14 cellular contexts compared by ENCODE assay signal in genomic region chr14:93137864-93138263, GRCh38. TPM values are rescaled to one million over a fixed set of nuclear protein-coding genes. Genes with fewer than 3 reads are reported as not detected.
A peak's percentile ranks its signal among the peaks of the same experiment; 100 is the strongest.
DNase-seq lines count a peak whose midpoint lies in the region; ATAC-seq, FAIRE-seq and TF ChIP-seq lines count a peak whose summit lies in the region.
"Had no signal": no experiment of that assay in that cellular context is flagged by ENCODE, and none has a peak within 500 bp of the region (broad histone marks: within the 10 kb centered on the region; RNA-seq: fewer than 3 reads in every experiment).

No MANE protein-coding gene starts in this region.

- H3K4me1 ChIP-seq in HepG2 (ENCODE audit: insufficient read depth, low read length) = peaks cover 48% of the 10 kb centered on the region
- no peaks in the 10 kb centered on the region for H3K4me1 ChIP-seq in gastrocnemius medialis

- ATAC-seq in HepG2 (peak; percentile 75), HG03571 (IDR thresholded peaks at IDR 0.05; ENCODE audit: unreplicated experiment) (no peak), gastrocnemius medialis (no peak), HG03521 (IDR thresholded peaks at IDR 0.05; ENCODE audit: unreplicated experiment) (no peak), HG03045 (IDR thresholded peaks at IDR 0.05; ENCODE audit: unreplicated experiment) (no peak)
- ATAC-seq: HCT116 had no signal

- H3K4me3 ChIP-seq in HepG2 (replicated peaks in 1 of 3; ENCODE audit: insufficient read depth in 1 of 3, low read depth in 2 of 3, low read length in 3 of 3) = no peak overlapping the region; a peak in 1 of 6 replicates
- no peak overlapping the region for H3K4me3 ChIP-seq in gastrocnemius medialis
- H3K4me3 ChIP-seq: BLaER1 treated with 17β-estradiol and CSF1 and Interleukin-3, amounts not matched to agents 10 nM and 100 nM had no signal

- in situ Hi-C loops in HepG2 (cut with HindIII; ENCODE audit: extremely low pct_ligation_motif_present, low pct_unique_long_range_greater_than_20kb) (loop anchor here (5.0 kb wide), 1 partner anchor 186 kb away; no protein-coding TSS in a partner anchor), gastrocnemius medialis (cut with MboI; ENCODE audit: low sequenced_read_pairs in 4 of 4) (loop anchor here in 3 of 4 donors (5.0 to 10.0 kb wide), 2 partner anchors 183 to 186 kb away; no protein-coding TSS in a partner anchor)

- H3K36me3 ChIP-seq in HepG2 (replicated peaks in 1 of 2; ENCODE audit: control insufficient read depth in 1 of 2, insufficient read depth in 2 of 2, low read length in 2 of 2) (no peaks in the 10 kb centered on the region), gastrocnemius medialis (no peaks in the 10 kb centered on the region)
- H3K36me3 ChIP-seq: BLaER1 treated with 17β-estradiol and CSF1 and Interleukin-3, amounts not matched to agents 10 nM and 100 nM had no signal

- peak; percentile 35; the same call in 1 of the 2 replicates for TF ChIP-seq CTCF in HepG2 (CRISPR knock-in tag; IDR thresholded peaks at IDR 0.05)
- no peak for TF ChIP-seq CTCF in gastrocnemius medialis (IDR thresholded peaks at IDR 0.05 in 4 of 5, conservative IDR thresholded peaks at IDR 0.05 in 1 of 5)

- DNase-seq in DMS153 (lab: John Stamatoyannopoulos, UW) (peak; percentile 56), NCI-H2107 treated with DMSO at 0.1 percent for 48 hours (lab: John Stamatoyannopoulos, UW; ENCODE audit: unreplicated experiment) (peak; percentile 67), astrocyte of the hippocampus (ENCODE audit: low read depth, low spot score) (peak; percentile 10), HepG2 (ENCODE audit: low spot score) (peak; percentile 56), gastrocnemius medialis (no peak)
- DNase-seq: KBM-7; stimulated activated CD4-positive, alpha-beta T cell treated with anti-CD3 and anti-CD28 coated beads, Interleukin-4, amount 100 ng/mL, for 24 hours had no signal

- H3K4me2 ChIP-seq in HepG2 (ENCODE audit: low read depth, low read length) = peak overlapping the region; percentile 41
- H3K4me2 ChIP-seq: BLaER1 treated with 17β-estradiol and CSF1 and Interleukin-3, amounts not matched to agents 10 nM and 100 nM had no signal

- TF ChIP-seq RAD21 in HepG2 (CRISPR knock-in tag; IDR thresholded peaks at IDR 0.05) = no peak

- H3K9me3 ChIP-seq in HepG2 (ENCODE audit: low read length) = no peaks in the 10 kb centered on the region
- H3K9me3 ChIP-seq in gastrocnemius medialis = no peaks in the 10 kb centered on the region
- H3K9me3 ChIP-seq: BLaER1 treated with 17β-estradiol and CSF1 and Interleukin-3, amounts not matched to agents 10 nM and 100 nM had no signal

- H3K27ac ChIP-seq in HepG2 (ENCODE audit: extremely low read length, insufficient read depth, low read length) = no peak overlapping the region
- no peak overlapping the region for H3K27ac ChIP-seq in gastrocnemius medialis

- no peaks in the 10 kb centered on the region for H3K79me2 ChIP-seq in HepG2 (ENCODE audit: insufficient read depth, low read length)

- POLR2A ChIA-PET in HepG2 (lab: Yijun Ruan, JAX) = no interaction called here

- no peak for TF ChIP-seq POLR2A in HepG2 (IDR thresholded peaks at IDR 0.05; ENCODE audit: insufficient read depth in 1 of 2, low read depth in 2 of 2, low read length in 2 of 2)
- no peak for TF ChIP-seq POLR2A in gastrocnemius medialis (IDR thresholded peaks at IDR 0.05)

- intact Hi-C loops in HepG2 (cut with micrococcal nuclease; ENCODE audit: unreplicated experiment) (loop anchor here (5.0 kb wide), 2 partner anchors 166 to 1459 kb away; no protein-coding TSS in a partner anchor), gastrocnemius medialis (cut with DNase I; ENCODE audit: low total_unique reads) (no loop called here)

- no peaks in the 10 kb centered on the region for H4K20me1 ChIP-seq in HepG2 (ENCODE audit: insufficient read depth, low read length)
- H4K20me1 ChIP-seq: BLaER1 treated with 17β-estradiol and CSF1 and Interleukin-3, amounts not matched to agents 10 nM and 100 nM had no signal

- CTCF ChIA-PET in HepG2 (lab: Yijun Ruan, JAX; ENCODE audit: low intra/inter-chr PET ratio, low total read pairs) = interaction anchor here (2.5 to 3.2 kb wide), 3 partner anchors 25 to 186 kb away, joined by 10 to 32 read pairs (median 29); no protein-coding TSS in a partner anchor

- H2AFZ ChIP-seq in HepG2 (ENCODE audit: low read length) = no peak overlapping the region

- no TSS peak for BruUV-seq in HepG2 (replicated peaks; lab: Mats Ljungman, UMichigan)

- TF ChIP-seq EP300 in HepG2 (IDR thresholded peaks at IDR 0.05; ENCODE audit: low read depth in 2 of 2, low read length in 2 of 2) (no peak), HepG2 (CRISPR knock-in tag; IDR thresholded peaks at IDR 0.05; ENCODE audit: borderline replicate concordance) (no peak)

- H3K27me3 ChIP-seq in HepG2 (ENCODE audit: control insufficient read depth in 1 of 2, insufficient read depth in 2 of 2, low read length in 2 of 2) (no peaks in the 10 kb centered on the region; a peak in 1 of 5 replicates), gastrocnemius medialis (no peaks in the 10 kb centered on the region)
- H3K27me3 ChIP-seq: BLaER1 treated with 17β-estradiol and CSF1 and Interleukin-3, amounts not matched to agents 10 nM and 100 nM had no signal

- FAIRE-seq in HepG2 (lab: Jason Lieb, UNC) = peak; percentile 73
- FAIRE-seq: endothelial cell of umbilical vein, GM18507 had no signal

- H3K9ac ChIP-seq in HepG2 (ENCODE audit: insufficient read depth, low read depth, low read length) = no peak overlapping the region

- WGBS in HepG2 (ENCODE audit: low lambda C conversion rate) = 20% methylated on average over 17 of the region's 17 CpGs

RNA-seq across cellular contexts. Expression of gene ITPK1, which starts 22.1 kb away (rescaled TPM):
- total RNA-seq in HepG2 (2016; rRNA removed; fragmentation: Illumina TruSeq; extraction: Trizol) (20.5 and 28.1 TPM in 2 replicates), gastrocnemius medialis (10 to 100 TPM; 49.7 to 80.1 (median 53.6) TPM)
- 8.4 and 11.5 TPM in 2 replicates for total RNA-seq in HepG2 (2016; cell fraction: cytosol; rRNA removed; fragmentation: Illumina TruSeq; extraction: Trizol; ENCODE audit: low read depth)
- total RNA-seq in HepG2 (2016; cell fraction: insoluble cytoplasmic fraction; rRNA removed; fragmentation: Illumina TruSeq; extraction: Trizol) = 15.9 and 20.1 TPM in 2 replicates
- 31.0 and 31.9 TPM in 2 replicates for total RNA-seq in HepG2 (2016; cell fraction: membrane; rRNA removed; fragmentation: Illumina TruSeq; extraction: Trizol)
- 11.8 and 15.8 TPM in 2 replicates for total RNA-seq in HepG2 (2016; cell fraction: nucleus; rRNA removed; fragmentation: Illumina TruSeq; extraction: Trizol)
- polyA plus RNA-seq in HepG2 (2011; rRNA removed) = 47.5 and 64.2 TPM in 2 replicates
- polyA plus RNA-seq in HepG2 (2011; cell fraction: cytosol; rRNA removed) = 30.0 and 37.2 TPM in 2 replicates
- polyA plus RNA-seq in HepG2 (2011; cell fraction: nucleus; rRNA removed) = 30.6 and 37.4 TPM in 2 replicates
- 17.7 and 18.1 TPM in 2 replicates for polyA plus RNA-seq in HepG2 (2012)
- polyA plus RNA-seq in HepG2 (2016; cell fraction: cytosol; fragmentation: Illumina TruSeq; extraction: Trizol; ENCODE audit: low read depth) = 21.3 and 21.6 TPM in 2 replicates
- polyA plus RNA-seq in HepG2 (2016; cell fraction: insoluble cytoplasmic fraction; fragmentation: Illumina TruSeq; extraction: Trizol; ENCODE audit: low read depth) = 28.1 and 40.5 TPM in 2 replicates
- polyA plus RNA-seq in HepG2 (2016; cell fraction: membrane; fragmentation: Illumina TruSeq; extraction: Trizol; ENCODE audit: low read depth) = 43.7 and 50.0 TPM in 2 replicates
- polyA plus RNA-seq in HepG2 (2016; cell fraction: nucleus; fragmentation: Illumina TruSeq; extraction: Trizol; ENCODE audit: insufficient read depth, low read depth) = 24.0 and 25.1 TPM in 2 replicates
- 147 and 407 TPM in 2 replicates for polyA minus RNA-seq in HepG2 (2011; rRNA and poly(A)+ RNA removed; ENCODE audit: low replicate concordance)
- 32.5 and 39.1 TPM in 2 replicates for polyA minus RNA-seq in HepG2 (2011; cell fraction: cytosol; rRNA and poly(A)+ RNA removed)
- polyA minus RNA-seq in HepG2 (2011; cell fraction: nucleus; rRNA and poly(A)+ RNA removed) = 12.5 and 17.4 TPM in 2 replicates

RNA-seq across cellular contexts. Expression of gene MOAP1, which starts 46.8 kb away (rescaled TPM):
- total RNA-seq in HepG2 (2016; rRNA removed; fragmentation: Illumina TruSeq; extraction: Trizol) (14.6 and 14.9 TPM in 2 replicates), gastrocnemius medialis (10 to 100 TPM; 31.1 to 41.9 (median 32.2) TPM)
- 2.6 TPM in 2 replicates for total RNA-seq in HepG2 (2016; cell fraction: cytosol; rRNA removed; fragmentation: Illumina TruSeq; extraction: Trizol; ENCODE audit: low read depth)
- total RNA-seq in HepG2 (2016; cell fraction: insoluble cytoplasmic fraction; rRNA removed; fragmentation: Illumina TruSeq; extraction: Trizol) = 14.8 and 15.2 TPM in 2 replicates
- total RNA-seq in HepG2 (2016; cell fraction: membrane; rRNA removed; fragmentation: Illumina TruSeq; extraction: Trizol) = 7.5 and 8.6 TPM in 2 replicates
- 10.0 and 11.2 TPM in 2 replicates for total RNA-seq in HepG2 (2016; cell fraction: nucleus; rRNA removed; fragmentation: Illumina TruSeq; extraction: Trizol)
- 47.0 and 48.6 TPM in 2 replicates for polyA plus RNA-seq in HepG2 (2011; rRNA removed)
- 34.9 and 57.3 TPM in 2 replicates for polyA plus RNA-seq in HepG2 (2011; cell fraction: cytosol; rRNA removed)
- 12.5 and 24.3 TPM in 2 replicates for polyA plus RNA-seq in HepG2 (2011; cell fraction: nucleus; rRNA removed)
- 22.2 and 29.6 TPM in 2 replicates for polyA plus RNA-seq in HepG2 (2012)
- polyA plus RNA-seq in HepG2 (2016; cell fraction: cytosol; fragmentation: Illumina TruSeq; extraction: Trizol; ENCODE audit: low read depth) = 2.0 and 2.1 TPM in 2 replicates
- 13.6 and 14.1 TPM in 2 replicates for polyA plus RNA-seq in HepG2 (2016; cell fraction: insoluble cytoplasmic fraction; fragmentation: Illumina TruSeq; extraction: Trizol; ENCODE audit: low read depth)
- polyA plus RNA-seq in HepG2 (2016; cell fraction: membrane; fragmentation: Illumina TruSeq; extraction: Trizol; ENCODE audit: low read depth) = 5.0 and 5.9 TPM in 2 replicates
- 16.6 and 18.7 TPM in 2 replicates for polyA plus RNA-seq in HepG2 (2016; cell fraction: nucleus; fragmentation: Illumina TruSeq; extraction: Trizol; ENCODE audit: insufficient read depth, low read depth)
- 6.5 and 13.5 TPM in 2 replicates for polyA minus RNA-seq in HepG2 (2011; rRNA and poly(A)+ RNA removed; ENCODE audit: low replicate concordance)
- polyA minus RNA-seq in HepG2 (2011; cell fraction: cytosol; rRNA and poly(A)+ RNA removed) = 14.9 and 19.2 TPM in 2 replicates
- 8.9 and 11.3 TPM in 2 replicates for polyA minus RNA-seq in HepG2 (2011; cell fraction: nucleus; rRNA and poly(A)+ RNA removed)

RNA-seq across cellular contexts. Expression of gene LYSET, which starts 47.3 kb away (rescaled TPM):
- total RNA-seq in HepG2 (2016; rRNA removed; fragmentation: Illumina TruSeq; extraction: Trizol) (19.1 and 20.1 TPM in 2 replicates), gastrocnemius medialis (10 to 100 TPM in 3 of 4 donors, 1 to 10 TPM in 1; 9.7 to 16.0 (median 14.0) TPM)
- 42.0 and 42.3 TPM in 2 replicates for total RNA-seq in HepG2 (2016; cell fraction: cytosol; rRNA removed; fragmentation: Illumina TruSeq; extraction: Trizol; ENCODE audit: low read depth)
- 16.7 and 22.4 TPM in 2 replicates for total RNA-seq in HepG2 (2016; cell fraction: insoluble cytoplasmic fraction; rRNA removed; fragmentation: Illumina TruSeq; extraction: Trizol)
- total RNA-seq in HepG2 (2016; cell fraction: membrane; rRNA removed; fragmentation: Illumina TruSeq; extraction: Trizol) = 51.5 and 52.1 TPM in 2 replicates
- 12.2 and 14.3 TPM in 2 replicates for total RNA-seq in HepG2 (2016; cell fraction: nucleus; rRNA removed; fragmentation: Illumina TruSeq; extraction: Trizol)
- 36.4 and 36.6 TPM in 2 replicates for polyA plus RNA-seq in HepG2 (2011; rRNA removed)
- polyA plus RNA-seq in HepG2 (2011; cell fraction: cytosol; rRNA removed) = 16.8 and 29.8 TPM in 2 replicates
- polyA plus RNA-seq in HepG2 (2011; cell fraction: nucleus; rRNA removed) = 5.7 and 8.0 TPM in 2 replicates
- polyA plus RNA-seq in HepG2 (2012) = 31.1 and 33.0 TPM in 2 replicates
- 79.3 and 89.7 TPM in 2 replicates for polyA plus RNA-seq in HepG2 (2016; cell fraction: cytosol; fragmentation: Illumina TruSeq; extraction: Trizol; ENCODE audit: low read depth)
- polyA plus RNA-seq in HepG2 (2016; cell fraction: insoluble cytoplasmic fraction; fragmentation: Illumina TruSeq; extraction: Trizol; ENCODE audit: low read depth) = 30.2 and 31.4 TPM in 2 replicates
- polyA plus RNA-seq in HepG2 (2016; cell fraction: membrane; fragmentation: Illumina TruSeq; extraction: Trizol; ENCODE audit: low read depth) = 77.9 and 80.5 TPM in 2 replicates
- polyA plus RNA-seq in HepG2 (2016; cell fraction: nucleus; fragmentation: Illumina TruSeq; extraction: Trizol; ENCODE audit: insufficient read depth, low read depth) = 26.1 and 29.5 TPM in 2 replicates
- 9.2 and 13.6 TPM in 2 replicates for polyA minus RNA-seq in HepG2 (2011; rRNA and poly(A)+ RNA removed; ENCODE audit: low replicate concordance)
- 7.6 and 9.5 TPM in 2 replicates for polyA minus RNA-seq in HepG2 (2011; cell fraction: cytosol; rRNA and poly(A)+ RNA removed)
- 11.3 and 12.2 TPM in 2 replicates for polyA minus RNA-seq in HepG2 (2011; cell fraction: nucleus; rRNA and poly(A)+ RNA removed)

Comparison
In these comparisons a context has a peak if more than half of its experiments do, and no peak if none do; other contexts are left out.
1. DNase-seq: peak in DMS153 (single experiment), NCI-H2107 treated with DMSO at 0.1 percent for 48 hours (single experiment), astrocyte of the hippocampus (single experiment) and HepG2 (single experiment); none in gastrocnemius medialis (0 of 2).